1 cellular context compared by ENCODE assay signal in the genomic region with DNA sequence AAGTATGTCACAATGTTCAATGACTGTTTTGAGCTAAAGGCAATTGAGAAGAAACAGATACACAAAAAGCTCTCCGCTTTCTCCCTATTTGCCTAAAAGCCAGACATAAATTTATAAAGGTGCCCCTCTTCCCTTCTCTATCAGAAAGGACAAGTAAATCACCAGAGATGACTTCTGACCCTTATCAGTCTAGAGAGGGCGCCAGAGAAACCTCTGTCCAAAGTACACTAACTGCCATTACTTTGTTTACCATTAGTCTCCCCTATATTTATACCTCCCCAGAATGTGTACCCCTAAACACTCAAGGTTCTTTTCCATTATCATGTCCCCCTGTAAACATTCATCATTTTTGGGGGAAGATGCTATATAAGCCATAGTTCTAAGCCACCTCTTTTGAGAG.
TF ChIP-seq lines count a peak whose summit lies in the region.

No MANE protein-coding gene starts in this region.

TF ChIP-seq in GM23338, 12 proteins besides CTCF, POLR2A, EP300 and RAD21 (continued from another document):
- TF ChIP-seq, protein P1, sequence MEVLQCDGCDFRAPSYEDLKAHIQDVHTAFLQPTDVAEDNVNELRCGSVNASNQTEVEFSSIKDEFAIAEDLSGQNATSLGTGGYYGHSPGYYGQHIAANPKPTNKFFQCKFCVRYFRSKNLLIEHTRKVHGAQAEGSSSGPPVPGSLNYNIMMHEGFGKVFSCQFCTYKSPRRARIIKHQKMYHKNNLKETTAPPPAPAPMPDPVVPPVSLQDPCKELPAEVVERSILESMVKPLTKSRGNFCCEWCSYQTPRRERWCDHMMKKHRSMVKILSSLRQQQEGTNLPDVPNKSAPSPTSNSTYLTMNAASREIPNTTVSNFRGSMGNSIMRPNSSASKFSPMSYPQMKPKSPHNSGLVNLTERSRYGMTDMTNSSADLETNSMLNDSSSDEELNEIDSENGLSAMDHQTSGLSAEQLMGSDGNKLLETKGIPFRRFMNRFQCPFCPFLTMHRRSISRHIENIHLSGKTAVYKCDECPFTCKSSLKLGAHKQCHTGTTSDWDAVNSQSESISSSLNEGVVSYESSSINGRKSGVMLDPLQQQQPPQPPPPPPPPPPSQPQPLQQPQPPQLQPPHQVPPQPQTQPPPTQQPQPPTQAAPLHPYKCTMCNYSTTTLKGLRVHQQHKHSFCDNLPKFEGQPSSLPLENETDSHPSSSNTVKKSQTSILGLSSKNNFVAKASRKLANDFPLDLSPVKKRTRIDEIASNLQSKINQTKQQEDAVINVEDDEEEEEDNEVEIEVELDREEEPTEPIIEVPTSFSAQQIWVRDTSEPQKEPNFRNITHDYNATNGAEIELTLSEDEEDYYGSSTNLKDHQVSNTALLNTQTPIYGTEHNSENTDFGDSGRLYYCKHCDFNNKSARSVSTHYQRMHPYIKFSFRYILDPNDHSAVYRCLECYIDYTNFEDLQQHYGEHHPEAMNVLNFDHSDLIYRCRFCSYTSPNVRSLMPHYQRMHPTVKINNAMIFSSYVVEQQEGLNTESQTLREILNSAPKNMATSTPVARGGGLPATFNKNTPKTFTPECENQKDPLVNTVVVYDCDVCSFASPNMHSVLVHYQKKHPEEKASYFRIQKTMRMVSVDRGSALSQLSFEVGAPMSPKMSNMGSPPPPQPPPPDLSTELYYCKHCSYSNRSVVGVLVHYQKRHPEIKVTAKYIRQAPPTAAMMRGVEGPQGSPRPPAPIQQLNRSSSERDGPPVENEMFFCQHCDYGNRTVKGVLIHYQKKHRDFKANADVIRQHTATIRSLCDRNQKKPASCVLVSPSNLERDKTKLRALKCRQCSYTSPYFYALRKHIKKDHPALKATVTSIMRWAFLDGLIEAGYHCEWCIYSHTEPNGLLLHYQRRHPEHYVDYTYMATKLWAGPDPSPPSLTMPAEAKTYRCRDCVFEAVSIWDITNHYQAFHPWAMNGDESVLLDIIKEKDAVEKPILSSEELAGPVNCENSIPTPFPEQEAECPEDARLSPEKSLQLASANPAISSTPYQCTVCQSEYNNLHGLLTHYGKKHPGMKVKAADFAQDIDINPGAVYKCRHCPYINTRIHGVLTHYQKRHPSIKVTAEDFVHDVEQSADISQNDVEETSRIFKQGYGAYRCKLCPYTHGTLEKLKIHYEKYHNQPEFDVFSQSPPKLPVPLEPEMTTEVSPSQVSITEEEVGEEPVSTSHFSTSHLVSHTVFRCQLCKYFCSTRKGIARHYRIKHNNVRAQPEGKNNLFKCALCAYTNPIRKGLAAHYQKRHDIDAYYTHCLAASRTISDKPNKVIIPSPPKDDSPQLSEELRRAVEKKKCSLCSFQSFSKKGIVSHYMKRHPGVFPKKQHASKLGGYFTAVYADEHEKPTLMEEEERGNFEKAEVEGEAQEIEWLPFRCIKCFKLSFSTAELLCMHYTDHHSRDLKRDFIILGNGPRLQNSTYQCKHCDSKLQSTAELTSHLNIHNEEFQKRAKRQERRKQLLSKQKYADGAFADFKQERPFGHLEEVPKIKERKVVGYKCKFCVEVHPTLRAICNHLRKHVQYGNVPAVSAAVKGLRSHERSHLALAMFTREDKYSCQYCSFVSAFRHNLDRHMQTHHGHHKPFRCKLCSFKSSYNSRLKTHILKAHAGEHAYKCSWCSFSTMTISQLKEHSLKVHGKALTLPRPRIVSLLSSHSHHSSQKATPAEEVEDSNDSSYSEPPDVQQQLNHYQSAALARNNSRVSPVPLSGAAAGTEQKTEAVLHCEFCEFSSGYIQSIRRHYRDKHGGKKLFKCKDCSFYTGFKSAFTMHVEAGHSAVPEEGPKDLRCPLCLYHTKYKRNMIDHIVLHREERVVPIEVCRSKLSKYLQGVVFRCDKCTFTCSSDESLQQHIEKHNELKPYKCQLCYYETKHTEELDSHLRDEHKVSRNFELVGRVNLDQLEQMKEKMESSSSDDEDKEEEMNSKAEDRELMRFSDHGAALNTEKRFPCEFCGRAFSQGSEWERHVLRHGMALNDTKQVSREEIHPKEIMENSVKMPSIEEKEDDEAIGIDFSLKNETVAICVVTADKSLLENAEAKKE (CRISPR knock-in tag; IDR thresholded peaks at IDR 0.05), result no peak
- TF ChIP-seq, protein P2, sequence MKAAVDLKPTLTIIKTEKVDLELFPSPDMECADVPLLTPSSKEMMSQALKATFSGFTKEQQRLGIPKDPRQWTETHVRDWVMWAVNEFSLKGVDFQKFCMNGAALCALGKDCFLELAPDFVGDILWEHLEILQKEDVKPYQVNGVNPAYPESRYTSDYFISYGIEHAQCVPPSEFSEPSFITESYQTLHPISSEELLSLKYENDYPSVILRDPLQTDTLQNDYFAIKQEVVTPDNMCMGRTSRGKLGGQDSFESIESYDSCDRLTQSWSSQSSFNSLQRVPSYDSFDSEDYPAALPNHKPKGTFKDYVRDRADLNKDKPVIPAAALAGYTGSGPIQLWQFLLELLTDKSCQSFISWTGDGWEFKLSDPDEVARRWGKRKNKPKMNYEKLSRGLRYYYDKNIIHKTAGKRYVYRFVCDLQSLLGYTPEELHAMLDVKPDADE (IDR thresholded peaks at IDR 0.05), result no peak
- TF ChIP-seq, protein P3, sequence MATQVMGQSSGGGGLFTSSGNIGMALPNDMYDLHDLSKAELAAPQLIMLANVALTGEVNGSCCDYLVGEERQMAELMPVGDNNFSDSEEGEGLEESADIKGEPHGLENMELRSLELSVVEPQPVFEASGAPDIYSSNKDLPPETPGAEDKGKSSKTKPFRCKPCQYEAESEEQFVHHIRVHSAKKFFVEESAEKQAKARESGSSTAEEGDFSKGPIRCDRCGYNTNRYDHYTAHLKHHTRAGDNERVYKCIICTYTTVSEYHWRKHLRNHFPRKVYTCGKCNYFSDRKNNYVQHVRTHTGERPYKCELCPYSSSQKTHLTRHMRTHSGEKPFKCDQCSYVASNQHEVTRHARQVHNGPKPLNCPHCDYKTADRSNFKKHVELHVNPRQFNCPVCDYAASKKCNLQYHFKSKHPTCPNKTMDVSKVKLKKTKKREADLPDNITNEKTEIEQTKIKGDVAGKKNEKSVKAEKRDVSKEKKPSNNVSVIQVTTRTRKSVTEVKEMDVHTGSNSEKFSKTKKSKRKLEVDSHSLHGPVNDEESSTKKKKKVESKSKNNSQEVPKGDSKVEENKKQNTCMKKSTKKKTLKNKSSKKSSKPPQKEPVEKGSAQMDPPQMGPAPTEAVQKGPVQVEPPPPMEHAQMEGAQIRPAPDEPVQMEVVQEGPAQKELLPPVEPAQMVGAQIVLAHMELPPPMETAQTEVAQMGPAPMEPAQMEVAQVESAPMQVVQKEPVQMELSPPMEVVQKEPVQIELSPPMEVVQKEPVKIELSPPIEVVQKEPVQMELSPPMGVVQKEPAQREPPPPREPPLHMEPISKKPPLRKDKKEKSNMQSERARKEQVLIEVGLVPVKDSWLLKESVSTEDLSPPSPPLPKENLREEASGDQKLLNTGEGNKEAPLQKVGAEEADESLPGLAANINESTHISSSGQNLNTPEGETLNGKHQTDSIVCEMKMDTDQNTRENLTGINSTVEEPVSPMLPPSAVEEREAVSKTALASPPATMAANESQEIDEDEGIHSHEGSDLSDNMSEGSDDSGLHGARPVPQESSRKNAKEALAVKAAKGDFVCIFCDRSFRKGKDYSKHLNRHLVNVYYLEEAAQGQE (IDR thresholded peaks at IDR 0.05; ENCODE audit: unreplicated experiment), result no peak
- no peak for TF ChIP-seq EZH2 (IDR thresholded peaks at IDR 0.05; ENCODE audit: low read depth, unreplicated experiment)
- no peak for TF ChIP-seq CREB1 (CRISPR knock-in tag; IDR thresholded peaks at IDR 0.05; ENCODE audit: low read depth)
- TF ChIP-seq STAT1 (IDR thresholded peaks at IDR 0.05; ENCODE audit: unreplicated experiment), result no peak
- TF ChIP-seq ZNF331 (CRISPR knock-in tag; IDR thresholded peaks at IDR 0.05; ENCODE audit: low read depth), result no peak
- no peak for TF ChIP-seq NANOG (IDR thresholded peaks at IDR 0.05; ENCODE audit: borderline replicate concordance)
- TF ChIP-seq POLR2AphosphoS5 (IDR thresholded peaks at IDR 0.05; ENCODE audit: low read depth), result no peak
- no peak for TF ChIP-seq EZH2phosphoT487 (IDR thresholded peaks at IDR 0.05; ENCODE audit: unreplicated experiment)
- no peak for TF ChIP-seq ZNF114 (CRISPR knock-in tag; IDR thresholded peaks at IDR 0.05)
